8 cellular contexts compared by ENCODE assay signal in the genomic region with DNA sequence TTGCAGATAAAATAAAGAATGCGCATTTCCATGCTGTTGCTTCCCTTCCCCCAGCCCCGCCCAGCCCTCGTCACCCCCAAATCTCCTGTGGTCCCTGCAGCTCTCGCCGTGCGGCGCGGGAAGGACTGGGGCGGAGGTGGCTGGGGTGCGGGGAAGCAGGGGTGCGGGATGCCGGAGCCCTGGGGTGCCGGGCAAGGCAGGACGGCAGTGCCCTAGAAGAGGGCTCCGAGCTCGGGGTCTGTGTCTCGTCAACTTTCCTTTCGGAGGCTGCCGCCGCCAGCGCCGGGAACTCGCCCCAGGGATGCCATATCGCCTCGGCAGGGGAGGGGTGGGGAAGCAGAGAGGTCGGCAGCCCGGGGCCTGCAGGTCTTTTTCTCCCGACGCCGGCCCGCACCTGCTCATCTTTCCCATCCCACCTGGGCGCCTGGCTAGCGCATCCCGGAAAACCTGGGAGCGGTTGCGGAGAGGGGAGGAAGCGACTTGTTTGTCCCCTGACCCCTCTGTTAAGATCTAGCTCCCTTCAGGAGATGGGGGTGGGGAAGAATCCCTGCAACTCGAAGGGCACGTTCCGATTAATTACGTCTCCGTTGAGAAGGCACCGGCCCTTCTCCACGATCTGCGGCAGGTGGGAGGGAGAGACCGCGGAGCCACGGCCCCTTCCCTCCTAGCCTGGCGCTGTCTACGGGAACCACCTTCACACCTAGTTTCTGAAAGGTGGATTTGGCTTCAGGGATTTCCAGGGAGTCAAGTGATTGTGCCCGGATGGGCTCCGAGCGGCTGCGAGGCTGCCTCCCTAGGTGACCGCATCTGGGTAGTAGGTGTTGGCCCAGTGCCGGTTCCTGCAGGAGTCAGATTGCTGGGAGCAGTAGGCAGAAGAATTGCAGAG. TPM values are rescaled to one million over a fixed set of nuclear protein-coding genes. Genes with fewer than 3 reads are reported as not detected.
DNase-seq lines count a peak whose midpoint lies in the region; ATAC-seq and TF ChIP-seq lines count a peak whose summit lies in the region.

No MANE protein-coding gene starts in this region.

- H3K9me3 ChIP-seq in CD4-positive, alpha-beta memory T cell (ENCODE audit: control insufficient read depth in 1 of 2, low read length in 2 of 2), result no peaks in the 10 kb centered on the region
- H3K9me3 ChIP-seq in OCI-LY7 (ENCODE audit: low read length), result no peaks in the 10 kb centered on the region

- peaks cover 4% of the 10 kb centered on the region for H3K4me1 Mint-ChIP-seq in progenitor cell of endocrine pancreas (ENCODE audit: low read depth)
- H3K4me1 Mint-ChIP-seq in activated naive CD4-positive, alpha-beta T cell treated with anti-CD3 and anti-CD28 coated beads, Interleukin-2, amount 10 ng/mL, durations not matched to agents 7 days and 5 days, result no peaks in the 10 kb centered on the region
- no peaks in the 10 kb centered on the region for H3K4me1 Mint-ChIP-seq in CD4-positive, alpha-beta memory T cell

- H3K27me3 Mint-ChIP-seq in progenitor cell of endocrine pancreas, result peaks cover 63% of the 10 kb centered on the region
- peaks cover 25% of the 10 kb centered on the region for H3K27me3 Mint-ChIP-seq in activated naive CD4-positive, alpha-beta T cell treated with anti-CD3 and anti-CD28 coated beads, Interleukin-2, amount 10 ng/mL, durations not matched to agents 7 days and 5 days
- H3K27me3 Mint-ChIP-seq in CD4-positive, alpha-beta memory T cell, result peaks cover 5 to 13% of the 10 kb centered on the region in 2 donors

- no peaks in the 10 kb centered on the region for H3K9me2 ChIP-seq in OCI-LY7 (ENCODE audit: insufficient read depth, low read length)

- H4K20me1 ChIP-seq in OCI-LY7 (ENCODE audit: insufficient read depth, low read length), result no peaks in the 10 kb centered on the region

- H3K36me3 ChIP-seq in GM06990 (ENCODE audit: control insufficient read depth, insufficient read depth, low read length), result no peaks in the 10 kb centered on the region
- H3K36me3 ChIP-seq in CD4-positive, alpha-beta memory T cell (ENCODE audit: insufficient read depth, low read length), result no peaks in the 10 kb centered on the region
- H3K36me3 ChIP-seq in OCI-LY7 (ENCODE audit: insufficient read depth, low read length), result no peaks in the 10 kb centered on the region

- ATAC-seq in foreskin keratinocyte, result peak; percentile 67

- no peak overlapping the region for H3K4me3 ChIP-seq in GM06990 (replicated peaks; ENCODE audit: low read depth, low read length)
- no peak overlapping the region for H3K4me3 ChIP-seq in CD4-positive, alpha-beta memory T cell (ENCODE audit: low read length in 2 of 2)
- no peak overlapping the region for H3K4me3 ChIP-seq in OCI-LY7 (ENCODE audit: low read depth, low read length, poor library complexity, severe bottlenecking)

- H3K27ac ChIP-seq in foreskin keratinocyte (peak overlapping the region; percentile 13), OCI-LY7 (ENCODE audit: low read depth, low read length, poor library complexity, severe bottlenecking) (no peak overlapping the region)
- H3K27ac ChIP-seq in CD4-positive, alpha-beta memory T cell (ENCODE audit: low read depth, low read length), result no peak overlapping the region

- no peak overlapping the region for H2AFZ ChIP-seq in OCI-LY7 (ENCODE audit: low read length)

- H3K4me3 Mint-ChIP-seq in progenitor cell of endocrine pancreas (ENCODE audit: low read depth), result peak overlapping the region; percentile 89
- no peak overlapping the region for H3K4me3 Mint-ChIP-seq in activated naive CD4-positive, alpha-beta T cell treated with anti-CD3 and anti-CD28 coated beads, Interleukin-2, amount 10 ng/mL, durations not matched to agents 7 days and 5 days
- H3K4me3 Mint-ChIP-seq in CD4-positive, alpha-beta memory T cell, result no peak overlapping the region

- peaks cover 23% of the 10 kb centered on the region for H3K4me1 ChIP-seq in foreskin keratinocyte
- H3K4me1 ChIP-seq in CD4-positive, alpha-beta memory T cell (ENCODE audit: insufficient read depth, low read length), result no peaks in the 10 kb centered on the region
- no peaks in the 10 kb centered on the region for H3K4me1 ChIP-seq in OCI-LY7 (ENCODE audit: insufficient read depth, low read length, poor library complexity, severe bottlenecking)

- H3K36me3 Mint-ChIP-seq in progenitor cell of endocrine pancreas (ENCODE audit: insufficient read depth), result no peaks in the 10 kb centered on the region
- H3K36me3 Mint-ChIP-seq in activated naive CD4-positive, alpha-beta T cell treated with anti-CD3 and anti-CD28 coated beads, Interleukin-2, amount 10 ng/mL, durations not matched to agents 7 days and 5 days, result no peaks in the 10 kb centered on the region
- H3K36me3 Mint-ChIP-seq in CD4-positive, alpha-beta memory T cell, result no peaks in the 10 kb centered on the region

- H3K27ac Mint-ChIP-seq in progenitor cell of endocrine pancreas, result no peak overlapping the region
- H3K27ac Mint-ChIP-seq in activated naive CD4-positive, alpha-beta T cell treated with anti-CD3 and anti-CD28 coated beads, Interleukin-2, amount 10 ng/mL, durations not matched to agents 7 days and 5 days, result no peak overlapping the region
- no peak overlapping the region for H3K27ac Mint-ChIP-seq in CD4-positive, alpha-beta memory T cell

- POLR2A ChIA-PET in CD4-positive, alpha-beta memory T cell (lab: Charles Lee; ENCODE audit: partially characterized antibody), result no interaction called here
- POLR2A ChIA-PET in OCI-LY7 (lab: Charles Lee), result no interaction called here

- H3K27me3 ChIP-seq in GM06990 (replicated peaks; ENCODE audit: control insufficient read depth, insufficient read depth, low read length) (no peaks in the 10 kb centered on the region; the same call in 1 of the 2 replicates), foreskin keratinocyte (no peaks in the 10 kb centered on the region)
- peaks cover 4% of the 10 kb centered on the region for H3K27me3 ChIP-seq in CD4-positive, alpha-beta memory T cell (ENCODE audit: insufficient read depth, low read length)

- CTCF ChIA-PET in activated naive CD4-positive, alpha-beta T cell treated with anti-CD3 and anti-CD28 coated beads, Interleukin-2, amount 10 ng/mL, durations not matched to agents 7 days and 5 days (lab: Charles Lee), result no interaction called here
- CTCF ChIA-PET in CD4-positive, alpha-beta memory T cell (lab: Charles Lee; ENCODE audit: partially characterized antibody), result no interaction called here
- CTCF ChIA-PET in OCI-LY7 (lab: Charles Lee; ENCODE audit: unreplicated experiment), result no interaction called here

- DNase-seq in GM06990 (ENCODE audit: extremely low read depth, insufficient read length) (peak; percentile 6), NCI-H345 treated with DMSO at 0.1 percent for 48 hours (lab: John Stamatoyannopoulos, UW; ENCODE audit: unreplicated experiment) (peak; percentile 76), foreskin keratinocyte (peak; percentile 40 to 60), progenitor cell of endocrine pancreas (ENCODE audit: low spot score, unreplicated experiment) (peak; percentile 10), SKM-1 (lab: John Stamatoyannopoulos, UW; ENCODE audit: unreplicated experiment) (no peak), OCI-LY7 (ENCODE audit: low spot score) (no peak)
- DNase-seq in activated naive CD4-positive, alpha-beta T cell treated with anti-CD3 and anti-CD28 coated beads, Interleukin-2, amount 10 ng/mL, durations not matched to agents 7 days and 5 days, result no peak
- DNase-seq in CD4-positive, alpha-beta memory T cell, result no peak

- no peaks in the 10 kb centered on the region for H3K9me3 Mint-ChIP-seq in progenitor cell of endocrine pancreas (ENCODE audit: low read depth)
- no peaks in the 10 kb centered on the region for H3K9me3 Mint-ChIP-seq in activated naive CD4-positive, alpha-beta T cell treated with anti-CD3 and anti-CD28 coated beads, Interleukin-2, amount 10 ng/mL, durations not matched to agents 7 days and 5 days
- H3K9me3 Mint-ChIP-seq in CD4-positive, alpha-beta memory T cell, result peaks cover 0 to 14% (median 0%) of the 10 kb centered on the region in 8 donors

- TF ChIP-seq CTCF in GM06990 (IDR thresholded peaks at IDR 0.05; ENCODE audit: insufficient read depth, low read length, poor library complexity, severe bottlenecking) (no peak), foreskin keratinocyte (conservative IDR thresholded peaks at IDR 0.05) (no peak), progenitor cell of endocrine pancreas (IDR thresholded peaks at IDR 0.05; ENCODE audit: unreplicated experiment) (no peak), OCI-LY7 (conservative IDR thresholded peaks at IDR 0.05; ENCODE audit: low read length) (no peak)

- no TSS peak for BruUV-seq in OCI-LY7 (replicated peaks; lab: Mats Ljungman, UMichigan)

- no peak overlapping the region for H3K4me2 ChIP-seq in OCI-LY7 (ENCODE audit: low read length)

- intact Hi-C loops in CD4-positive, alpha-beta memory T cell (cut with micrococcal nuclease), result no loop called here
- intact Hi-C loops in OCI-LY7 (cut with micrococcal nuclease; ENCODE audit: unreplicated experiment), result no loop called here

- no peaks in the 10 kb centered on the region for H3K79me2 ChIP-seq in OCI-LY7 (ENCODE audit: insufficient read depth, low read depth, low read length)

RNA-seq across cellular contexts. Expression of a gene that starts 0.6 kb away (rescaled TPM):
- total RNA-seq in foreskin keratinocyte (35.6 and 74.6 TPM in 2 replicates), progenitor cell of endocrine pancreas (3.1 and 3.6 TPM in 2 replicates), OCI-LY7 (2022) (not detected in 2 replicates)
- polyA plus RNA-seq in foreskin keratinocyte, result 8.0 and 17.4 TPM in 2 replicates
- total RNA-seq in CD4-positive, alpha-beta memory T cell, result not detected
- not detected for polyA plus RNA-seq in CD4-positive, alpha-beta memory T cell
- total RNA-seq in OCI-LY7 (2014; rRNA removed; shearing (Covaris generic)), result not detected in 2 replicates

Comparison
In these comparisons a context has a peak if more than half of its experiments do, and no peak if none do; other contexts are left out.
1. DNase-seq: peak in GM06990 (single experiment), NCI-H345 treated with DMSO at 0.1 percent for 48 hours (single experiment), foreskin keratinocyte (2 of 2) and progenitor cell of endocrine pancreas (single experiment); none in activated naive CD4-positive, alpha-beta T cell treated with anti-CD3 and anti-CD28 coated beads, Interleukin-2, amount 10 ng/mL, durations not matched to agents 7 days and 5 days (single experiment), SKM-1 (single experiment), CD4-positive, alpha-beta memory T cell (0 of 5) and OCI-LY7 (single experiment).